In the genomic region with DNA sequence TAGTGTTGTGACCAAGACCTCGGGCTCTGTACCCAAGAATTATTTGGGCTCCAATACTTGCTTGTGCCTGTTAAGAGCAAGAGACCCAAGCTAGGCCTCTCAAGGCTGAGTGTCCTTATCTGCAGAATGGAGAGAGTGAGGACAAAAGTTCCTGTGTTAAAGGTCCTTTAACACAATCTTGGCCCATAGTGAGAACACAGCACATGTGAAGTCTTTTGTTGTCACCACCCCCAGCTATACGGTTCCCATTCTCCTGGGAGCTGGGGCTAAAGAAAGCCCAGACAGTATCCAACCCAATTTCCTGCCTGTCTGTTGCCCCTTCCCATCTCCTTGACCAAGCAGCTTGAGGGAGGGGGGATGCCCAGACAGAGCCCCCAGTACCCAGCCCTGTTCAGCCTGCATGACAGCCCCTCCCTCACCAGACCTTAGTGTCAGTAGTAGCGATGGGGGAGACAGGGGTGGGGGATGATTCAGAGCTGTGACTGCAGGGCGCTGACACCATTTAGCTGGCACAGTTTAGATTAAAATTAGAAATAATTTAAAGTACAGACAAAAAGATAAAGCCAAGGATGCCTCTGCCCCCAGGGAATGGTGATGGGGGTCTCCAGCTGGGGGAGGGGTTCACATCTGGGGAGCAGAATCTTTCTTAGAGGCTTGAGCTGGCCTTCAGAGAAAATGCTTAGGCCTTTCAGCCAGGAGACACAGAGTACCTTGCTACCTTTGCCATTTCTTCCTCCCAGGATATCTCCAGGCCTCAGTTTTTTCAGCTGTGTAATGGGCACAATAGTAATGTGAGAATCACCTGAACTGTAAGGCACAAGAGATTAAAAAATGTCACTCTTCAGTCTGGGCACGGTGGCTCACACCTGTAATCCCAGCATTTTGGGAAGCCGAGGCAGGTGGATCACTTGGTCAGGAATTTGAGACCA, we compare ENCODE assay signal across 1 cellular context.
TF ChIP-seq lines count a peak whose summit lies in the region.

No MANE protein-coding gene starts in this region.

TF ChIP-seq in H1, 55 proteins besides CTCF, POLR2A, EP300 and RAD21:
- TF ChIP-seq JUND (IDR thresholded peaks at IDR 0.05; ENCODE audit: low read length) (no peak), ZNF274 (IDR thresholded peaks at IDR 0.05; ENCODE audit: borderline replicate concordance, extremely low read depth, low read length) (no peak), KDM4A (IDR thresholded peaks at IDR 0.05; ENCODE audit: low read depth, low read length, severe bottlenecking) (no peak), FOSL1 (IDR thresholded peaks at IDR 0.05; ENCODE audit: insufficient read depth, low read depth, low read length) (no peak), SP1 (IDR thresholded peaks at IDR 0.05; ENCODE audit: low read depth, low read length) (no peak), RXRA (IDR thresholded peaks at IDR 0.05; ENCODE audit: insufficient read depth, low read depth, low read length) (no peak)
- TF ChIP-seq, protein P1, sequence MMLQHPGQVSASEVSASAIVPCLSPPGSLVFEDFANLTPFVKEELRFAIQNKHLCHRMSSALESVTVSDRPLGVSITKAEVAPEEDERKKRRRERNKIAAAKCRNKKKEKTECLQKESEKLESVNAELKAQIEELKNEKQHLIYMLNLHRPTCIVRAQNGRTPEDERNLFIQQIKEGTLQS (IDR thresholded peaks at IDR 0.05; ENCODE audit: insufficient read depth, low read depth, low read length) = no peak
- TF ChIP-seq, protein P2, sequence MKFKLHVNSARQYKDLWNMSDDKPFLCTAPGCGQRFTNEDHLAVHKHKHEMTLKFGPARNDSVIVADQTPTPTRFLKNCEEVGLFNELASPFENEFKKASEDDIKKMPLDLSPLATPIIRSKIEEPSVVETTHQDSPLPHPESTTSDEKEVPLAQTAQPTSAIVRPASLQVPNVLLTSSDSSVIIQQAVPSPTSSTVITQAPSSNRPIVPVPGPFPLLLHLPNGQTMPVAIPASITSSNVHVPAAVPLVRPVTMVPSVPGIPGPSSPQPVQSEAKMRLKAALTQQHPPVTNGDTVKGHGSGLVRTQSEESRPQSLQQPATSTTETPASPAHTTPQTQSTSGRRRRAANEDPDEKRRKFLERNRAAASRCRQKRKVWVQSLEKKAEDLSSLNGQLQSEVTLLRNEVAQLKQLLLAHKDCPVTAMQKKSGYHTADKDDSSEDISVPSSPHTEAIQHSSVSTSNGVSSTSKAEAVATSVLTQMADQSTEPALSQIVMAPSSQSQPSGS (IDR thresholded peaks at IDR 0.05; ENCODE audit: low read length) = no peak
- TF ChIP-seq, protein P3, sequence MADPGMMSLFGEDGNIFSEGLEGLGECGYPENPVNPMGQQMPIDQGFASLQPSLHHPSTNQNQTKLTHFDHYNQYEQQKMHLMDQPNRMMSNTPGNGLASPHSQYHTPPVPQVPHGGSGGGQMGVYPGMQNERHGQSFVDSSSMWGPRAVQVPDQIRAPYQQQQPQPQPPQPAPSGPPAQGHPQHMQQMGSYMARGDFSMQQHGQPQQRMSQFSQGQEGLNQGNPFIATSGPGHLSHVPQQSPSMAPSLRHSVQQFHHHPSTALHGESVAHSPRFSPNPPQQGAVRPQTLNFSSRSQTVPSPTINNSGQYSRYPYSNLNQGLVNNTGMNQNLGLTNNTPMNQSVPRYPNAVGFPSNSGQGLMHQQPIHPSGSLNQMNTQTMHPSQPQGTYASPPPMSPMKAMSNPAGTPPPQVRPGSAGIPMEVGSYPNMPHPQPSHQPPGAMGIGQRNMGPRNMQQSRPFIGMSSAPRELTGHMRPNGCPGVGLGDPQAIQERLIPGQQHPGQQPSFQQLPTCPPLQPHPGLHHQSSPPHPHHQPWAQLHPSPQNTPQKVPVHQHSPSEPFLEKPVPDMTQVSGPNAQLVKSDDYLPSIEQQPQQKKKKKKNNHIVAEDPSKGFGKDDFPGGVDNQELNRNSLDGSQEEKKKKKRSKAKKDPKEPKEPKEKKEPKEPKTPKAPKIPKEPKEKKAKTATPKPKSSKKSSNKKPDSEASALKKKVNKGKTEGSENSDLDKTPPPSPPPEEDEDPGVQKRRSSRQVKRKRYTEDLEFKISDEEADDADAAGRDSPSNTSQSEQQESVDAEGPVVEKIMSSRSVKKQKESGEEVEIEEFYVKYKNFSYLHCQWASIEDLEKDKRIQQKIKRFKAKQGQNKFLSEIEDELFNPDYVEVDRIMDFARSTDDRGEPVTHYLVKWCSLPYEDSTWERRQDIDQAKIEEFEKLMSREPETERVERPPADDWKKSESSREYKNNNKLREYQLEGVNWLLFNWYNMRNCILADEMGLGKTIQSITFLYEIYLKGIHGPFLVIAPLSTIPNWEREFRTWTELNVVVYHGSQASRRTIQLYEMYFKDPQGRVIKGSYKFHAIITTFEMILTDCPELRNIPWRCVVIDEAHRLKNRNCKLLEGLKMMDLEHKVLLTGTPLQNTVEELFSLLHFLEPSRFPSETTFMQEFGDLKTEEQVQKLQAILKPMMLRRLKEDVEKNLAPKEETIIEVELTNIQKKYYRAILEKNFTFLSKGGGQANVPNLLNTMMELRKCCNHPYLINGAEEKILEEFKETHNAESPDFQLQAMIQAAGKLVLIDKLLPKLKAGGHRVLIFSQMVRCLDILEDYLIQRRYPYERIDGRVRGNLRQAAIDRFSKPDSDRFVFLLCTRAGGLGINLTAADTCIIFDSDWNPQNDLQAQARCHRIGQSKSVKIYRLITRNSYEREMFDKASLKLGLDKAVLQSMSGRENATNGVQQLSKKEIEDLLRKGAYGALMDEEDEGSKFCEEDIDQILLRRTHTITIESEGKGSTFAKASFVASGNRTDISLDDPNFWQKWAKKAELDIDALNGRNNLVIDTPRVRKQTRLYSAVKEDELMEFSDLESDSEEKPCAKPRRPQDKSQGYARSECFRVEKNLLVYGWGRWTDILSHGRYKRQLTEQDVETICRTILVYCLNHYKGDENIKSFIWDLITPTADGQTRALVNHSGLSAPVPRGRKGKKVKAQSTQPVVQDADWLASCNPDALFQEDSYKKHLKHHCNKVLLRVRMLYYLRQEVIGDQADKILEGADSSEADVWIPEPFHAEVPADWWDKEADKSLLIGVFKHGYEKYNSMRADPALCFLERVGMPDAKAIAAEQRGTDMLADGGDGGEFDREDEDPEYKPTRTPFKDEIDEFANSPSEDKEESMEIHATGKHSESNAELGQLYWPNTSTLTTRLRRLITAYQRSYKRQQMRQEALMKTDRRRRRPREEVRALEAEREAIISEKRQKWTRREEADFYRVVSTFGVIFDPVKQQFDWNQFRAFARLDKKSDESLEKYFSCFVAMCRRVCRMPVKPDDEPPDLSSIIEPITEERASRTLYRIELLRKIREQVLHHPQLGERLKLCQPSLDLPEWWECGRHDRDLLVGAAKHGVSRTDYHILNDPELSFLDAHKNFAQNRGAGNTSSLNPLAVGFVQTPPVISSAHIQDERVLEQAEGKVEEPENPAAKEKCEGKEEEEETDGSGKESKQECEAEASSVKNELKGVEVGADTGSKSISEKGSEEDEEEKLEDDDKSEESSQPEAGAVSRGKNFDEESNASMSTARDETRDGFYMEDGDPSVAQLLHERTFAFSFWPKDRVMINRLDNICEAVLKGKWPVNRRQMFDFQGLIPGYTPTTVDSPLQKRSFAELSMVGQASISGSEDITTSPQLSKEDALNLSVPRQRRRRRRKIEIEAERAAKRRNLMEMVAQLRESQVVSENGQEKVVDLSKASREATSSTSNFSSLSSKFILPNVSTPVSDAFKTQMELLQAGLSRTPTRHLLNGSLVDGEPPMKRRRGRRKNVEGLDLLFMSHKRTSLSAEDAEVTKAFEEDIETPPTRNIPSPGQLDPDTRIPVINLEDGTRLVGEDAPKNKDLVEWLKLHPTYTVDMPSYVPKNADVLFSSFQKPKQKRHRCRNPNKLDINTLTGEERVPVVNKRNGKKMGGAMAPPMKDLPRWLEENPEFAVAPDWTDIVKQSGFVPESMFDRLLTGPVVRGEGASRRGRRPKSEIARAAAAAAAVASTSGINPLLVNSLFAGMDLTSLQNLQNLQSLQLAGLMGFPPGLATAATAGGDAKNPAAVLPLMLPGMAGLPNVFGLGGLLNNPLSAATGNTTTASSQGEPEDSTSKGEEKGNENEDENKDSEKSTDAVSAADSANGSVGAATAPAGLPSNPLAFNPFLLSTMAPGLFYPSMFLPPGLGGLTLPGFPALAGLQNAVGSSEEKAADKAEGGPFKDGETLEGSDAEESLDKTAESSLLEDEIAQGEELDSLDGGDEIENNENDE (IDR thresholded peaks at IDR 0.05; ENCODE audit: insufficient replicate concordance, low read length) = no peak
